Comparison of ENCODE assay signal across 10 cellular contexts in genomic region chr2:43539991-43540860, GRCh38. TPM values are rescaled to one million over a fixed set of nuclear protein-coding genes. Genes with fewer than 3 reads are reported as not detected.
DNase-seq lines count a peak whose midpoint lies in the region; ATAC-seq, FAIRE-seq and TF ChIP-seq lines count a peak whose summit lies in the region.
"Had no signal": no experiment of that assay in that cellular context is flagged by ENCODE, and none has a peak within 500 bp of the region (broad histone marks: within the 10 kb centered on the region; RNA-seq: fewer than 3 reads in every experiment).

No MANE protein-coding gene starts in this region.

- TF ChIP-seq CTCF in HFF-Myc (IDR thresholded peaks at IDR 0.05; ENCODE audit: low read depth, low read length, missing control alignments) = no peak
- no peak for TF ChIP-seq CTCF in astrocyte (IDR thresholded peaks at IDR 0.05; ENCODE audit: insufficient read depth, low read depth, low read length)
- no peak for TF ChIP-seq CTCF in keratinocyte (optimal IDR thresholded peaks at IDR 0.05 in 1 of 3, IDR thresholded peaks at IDR 0.05 in 1 of 3, conservative IDR thresholded peaks at IDR 0.05 in 1 of 3; ENCODE audit: extremely low read depth in 1 of 3, insufficient read depth in 2 of 3, low read length in 3 of 3)
- TF ChIP-seq CTCF in progenitor cell of endocrine pancreas (IDR thresholded peaks at IDR 0.05; ENCODE audit: unreplicated experiment) = no peak

- H3K27me3 ChIP-seq in astrocyte (ENCODE audit: insufficient read depth, low read length) = no peaks in the 10 kb centered on the region
- H3K27me3 ChIP-seq in keratinocyte (ENCODE audit: control insufficient read depth, extremely low read depth, insufficient read depth, low read length) = no peaks in the 10 kb centered on the region

- H3K27ac Mint-ChIP-seq in astrocyte (ENCODE audit: unreplicated experiment) = no peak overlapping the region
- H3K27ac Mint-ChIP-seq in progenitor cell of endocrine pancreas = no peak overlapping the region

- no peak for ATAC-seq in GM19463 (IDR thresholded peaks at IDR 0.05; ENCODE audit: unreplicated experiment)

- no peaks in the 10 kb centered on the region for H3K36me3 Mint-ChIP-seq in astrocyte (ENCODE audit: low read depth, unreplicated experiment)
- H3K36me3 Mint-ChIP-seq in progenitor cell of endocrine pancreas (ENCODE audit: insufficient read depth) = peaks cover 9% of the 10 kb centered on the region

- peaks cover 2% of the 10 kb centered on the region for H3K4me1 Mint-ChIP-seq in astrocyte (ENCODE audit: low read depth, unreplicated experiment)
- H3K4me1 Mint-ChIP-seq in progenitor cell of endocrine pancreas (ENCODE audit: low read depth) = peaks cover 2% of the 10 kb centered on the region

- no peaks in the 10 kb centered on the region for H3K9me3 ChIP-seq in astrocyte (ENCODE audit: insufficient read depth, low read depth, low read length)
- no peaks in the 10 kb centered on the region for H3K9me3 ChIP-seq in keratinocyte (ENCODE audit: control insufficient read depth, low read depth, low read length)

- H3K4me2 ChIP-seq in astrocyte (ENCODE audit: low read length) (no peak overlapping the region), keratinocyte (ENCODE audit: control insufficient read depth, extremely low read depth, insufficient read depth, low read depth, low read length) (peak overlapping the region; percentile 23)

- DNase-seq in HFF-Myc (ENCODE audit: extremely low read depth, low read depth) (peak; percentile 97), astrocyte (ENCODE audit: low read depth) (peak; percentile 88), keratinocyte (ENCODE audit: low read depth, low spot score) (no peak), stromal cell of bone marrow (ENCODE audit: low read depth) (peak; percentile 97), NCI-H69 (lab: John Stamatoyannopoulos, UW) (no peak), NCI-H1694 (lab: John Stamatoyannopoulos, UW) (no peak), progenitor cell of endocrine pancreas (ENCODE audit: low spot score, unreplicated experiment) (no peak)
- DNase-seq: OCI-M1 had no signal

- H3K4me1 ChIP-seq in astrocyte (ENCODE audit: insufficient read depth, low read length) (peaks cover 5% of the 10 kb centered on the region), keratinocyte (ENCODE audit: control insufficient read depth, extremely low read depth, insufficient read depth, low read length) (peaks cover 38% of the 10 kb centered on the region)

- no peaks in the 10 kb centered on the region for H4K20me1 ChIP-seq in astrocyte (ENCODE audit: insufficient read depth, low read length)
- H4K20me1 ChIP-seq in keratinocyte (ENCODE audit: control insufficient read depth, extremely low read depth, insufficient read depth, low read length) = no peaks in the 10 kb centered on the region

- H2AFZ ChIP-seq in astrocyte (ENCODE audit: low read depth, low read length) (no peak overlapping the region), keratinocyte (ENCODE audit: control insufficient read depth, low read length) (no peak overlapping the region)

- H3K9ac ChIP-seq in astrocyte (ENCODE audit: low read length) = no peak overlapping the region
- H3K9ac ChIP-seq in keratinocyte (ENCODE audit: control insufficient read depth, extremely low read depth, insufficient read depth, low read length) = no peak overlapping the region

- H3K27me3 Mint-ChIP-seq in astrocyte (ENCODE audit: low read depth, unreplicated experiment) (no peaks in the 10 kb centered on the region), progenitor cell of endocrine pancreas (no peaks in the 10 kb centered on the region)

- FAIRE-seq in astrocyte (lab: Jason Lieb, UNC) (peak; percentile 89), keratinocyte (lab: Jason Lieb, UNC) (peak; percentile 93)
- FAIRE-seq: islet of Langerhans had no signal

- no peak overlapping the region for H3K4me3 Mint-ChIP-seq in astrocyte (ENCODE audit: unreplicated experiment)
- no peak overlapping the region for H3K4me3 Mint-ChIP-seq in progenitor cell of endocrine pancreas (ENCODE audit: low read depth)

- H3K4me3 ChIP-seq in HFF-Myc (replicated peaks; ENCODE audit: low read depth, low read length) (no peak overlapping the region), astrocyte (ENCODE audit: insufficient read depth, low read depth, low read length) (no peak overlapping the region), keratinocyte (ENCODE audit: control insufficient read depth in 2 of 3, extremely low read depth in 1 of 3, insufficient read depth in 2 of 3, low read depth in 1 of 3, low read length in 3 of 3) (no peak overlapping the region)

- no peaks in the 10 kb centered on the region for H3K79me2 ChIP-seq in astrocyte (ENCODE audit: insufficient read depth, low read length)
- H3K79me2 ChIP-seq in keratinocyte (ENCODE audit: control insufficient read depth, insufficient read depth, low read length) = no peaks in the 10 kb centered on the region

- H3K27ac ChIP-seq in astrocyte (ENCODE audit: low read depth, low read length) = peak overlapping the region; percentile 13
- H3K27ac ChIP-seq in keratinocyte (ENCODE audit: control insufficient read depth, insufficient read depth, low read length) = peak overlapping the region; percentile 73

- no peaks in the 10 kb centered on the region for H3K9me1 ChIP-seq in keratinocyte (ENCODE audit: control insufficient read depth, extremely low read depth, insufficient read depth, low read length)

- H3K9me3 Mint-ChIP-seq in astrocyte (ENCODE audit: unreplicated experiment) (no peaks in the 10 kb centered on the region), progenitor cell of endocrine pancreas (ENCODE audit: low read depth) (no peaks in the 10 kb centered on the region)

- dilution Hi-C loops in keratinocyte (cut with MboI; ENCODE audit: extremely low pct_ligation_motif_present, low sequenced_read_pairs) = no loop called here

- peaks cover 5% of the 10 kb centered on the region for H3K36me3 ChIP-seq in astrocyte (ENCODE audit: insufficient read depth, low read length)
- H3K36me3 ChIP-seq in keratinocyte (ENCODE audit: control insufficient read depth in 2 of 2, extremely low read depth in 1 of 2, insufficient read depth in 2 of 2, low read length in 2 of 2) = no peaks in the 10 kb centered on the region

RNA-seq across cellular contexts. Expression of gene THADA, which starts 55.6 kb away (rescaled TPM):
- 16.2 and 19.2 TPM in 2 replicates for total RNA-seq in astrocyte
- polyA plus RNA-seq in keratinocyte = 17.4 to 22.6 TPM (median 21.0 TPM) in 3 replicates
- polyA plus RNA-seq in keratinocyte (2011; ENCODE audit: low read depth) = 9.5 TPM
- 10.3 and 10.5 TPM in 2 replicates for polyA plus RNA-seq in keratinocyte (2011; cell fraction: cytosol; rRNA removed)
- 60.9 and 75.7 TPM in 2 replicates for polyA plus RNA-seq in keratinocyte (2011; cell fraction: nucleus; rRNA removed)
- polyA plus RNA-seq in keratinocyte (2012; ENCODE audit: low replicate concordance) = 11.0 and 11.4 TPM in 2 replicates
- polyA minus RNA-seq in keratinocyte = 46.4 to 77.1 TPM (median 52.7 TPM) in 3 replicates
- 21.9 TPM for polyA minus RNA-seq in keratinocyte (2011; cell fraction: cytosol; rRNA and poly(A)+ RNA removed)
- 58.5 and 98.0 TPM in 2 replicates for polyA minus RNA-seq in keratinocyte (2011; cell fraction: nucleus; rRNA and poly(A)+ RNA removed)
- total RNA-seq in progenitor cell of endocrine pancreas = 38.6 and 39.4 TPM in 2 replicates

Comparison
In these comparisons a context has a peak if more than half of its experiments do, and no peak if none do; other contexts are left out.
1. DNase-seq: peak in HFF-Myc (single experiment), astrocyte (single experiment) and stromal cell of bone marrow (single experiment); none in keratinocyte (single experiment), NCI-H69 (single experiment), NCI-H1694 (single experiment) and progenitor cell of endocrine pancreas (single experiment).